Comparison of ENCODE assay signal across 20 cellular contexts in genomic region chr3:143277531-143277930, GRCh38.
"Had no signal": no experiment of that assay in that cellular context is flagged by ENCODE, and none has a peak within 500 bp of the region (broad histone marks: within the 10 kb centered on the region; RNA-seq: fewer than 3 reads in every experiment).

No MANE protein-coding gene starts in this region.

- DNase-seq: activated CD4-positive, alpha-beta T cell treated with anti-CD3 and anti-CD28 coated beads for 36 hours; activated CD4-positive, alpha-beta T cell treated with anti-CD3 and anti-CD28 coated beads, Interleukin-2, amount 50 U/mL, for 4 hours; activated CD8-positive, alpha-beta memory T cell treated with anti-CD3 and anti-CD28 coated beads, Interleukin-2, amount 50 U/mL, for 48 hours; activated naive CD4-positive, alpha-beta T cell treated with Interleukin-2 at 50 U/mL for 16 hours; activated naive CD8-positive, alpha-beta T cell treated with anti-CD3 and anti-CD28 coated beads, Interleukin-2, amount 10 ng/mL, durations not matched to agents 7 days and 5 days; activated T-cell treated with anti-CD3 and anti-CD28 coated beads, Interleukin-2, amount 50 U/mL, for 4 hours; amniotic stem cell; effector memory CD4-positive, alpha-beta T cell; foreskin keratinocyte; left lung; naive thymus-derived CD8-positive, alpha-beta T cell; pancreas; right cardiac atrium; stimulated activated naive CD8-positive, alpha-beta T cell treated with anti-CD3 and anti-CD28 coated beads, Interleukin-15, amount 100 ng/mL, for 72 hours; T-helper 17 cell; tibial artery had no signal

- H3K27ac ChIP-seq: breast epithelium, foreskin keratinocyte, left lung, pancreas, tibial artery had no signal

- H3K4me3 ChIP-seq: breast epithelium, left lung, lung, pancreas, tibial artery had no signal

- H3K36me3 ChIP-seq: breast epithelium, left lung, pancreas, tibial artery had no signal

- H3K9me3 ChIP-seq: breast epithelium, left lung, pancreas, tibial artery had no signal

- H3K4me1 ChIP-seq: breast epithelium, foreskin keratinocyte, left lung, pancreas, tibial artery had no signal

- FAIRE-seq: colon, pancreas had no signal

- H3K27me3 ChIP-seq: breast epithelium, left lung, pancreas, tibial artery had no signal

- ATAC-seq: foreskin keratinocyte; left lung; naive thymus-derived CD8-positive, alpha-beta T cell; pancreas; right cardiac atrium; stimulated activated naive CD8-positive, alpha-beta T cell treated with anti-CD3 and anti-CD28 coated beads, Interleukin-15, amount 100 ng/mL, for 72 hours; T-helper 17 cell; WTC11 had no signal
